27 cellular contexts compared by ENCODE assay signal in the genomic region with DNA sequence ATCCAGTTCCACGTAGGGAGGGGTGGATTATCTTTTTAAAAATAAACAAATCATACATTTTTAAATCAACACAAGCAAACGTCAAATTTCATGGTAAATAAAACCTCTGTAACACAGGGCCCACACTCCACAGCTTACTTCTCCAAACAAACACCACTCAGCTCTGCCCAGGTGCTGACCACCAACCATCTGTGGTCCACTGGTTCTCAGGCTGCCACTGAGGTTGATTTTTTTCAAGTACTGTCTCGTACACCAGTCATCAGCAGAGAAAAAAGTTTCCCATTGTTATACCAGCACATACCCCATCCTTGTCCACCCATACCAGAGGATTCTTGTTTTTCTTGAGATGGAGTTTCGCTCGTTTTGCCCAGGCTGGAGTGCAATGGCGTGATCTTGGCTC.
"Had no signal": no experiment of that assay in that cellular context is flagged by ENCODE, and none has a peak within 500 bp of the region (broad histone marks: within the 10 kb centered on the region; RNA-seq: fewer than 3 reads in every experiment).

No MANE protein-coding gene starts in this region.

- H3K36me3 ChIP-seq: Peyer's patch had no signal

- H3K27ac Mint-ChIP-seq: activated CD4-positive, alpha-beta memory T cell treated with anti-CD3 and anti-CD28 coated beads, Interleukin-2, amount 10 ng/mL, durations not matched to agents 7 days and 5 days; activated naive CD4-positive, alpha-beta T cell treated with anti-CD3 and anti-CD28 coated beads for 36 hours had no signal

- H3K27me3 Mint-ChIP-seq: activated CD4-positive, alpha-beta memory T cell treated with anti-CD3 and anti-CD28 coated beads, Interleukin-2, amount 10 ng/mL, durations not matched to agents 7 days and 5 days; activated CD4-positive, alpha-beta T cell treated with anti-CD3 and anti-CD28 coated beads, Interleukin-2, amount 10 ng/mL, durations not matched to agents 7 days and 5 days; activated naive CD8-positive, alpha-beta T cell; activated T-helper 17 cell treated with anti-CD3 and anti-CD28 coated beads, Interleukin-2, amount 50 U/mL, for 72 hours; brain; central memory CD8-positive, alpha-beta T cell had no signal

- ATAC-seq: activated T-cell treated with anti-CD3 and anti-CD28 coated beads, Interleukin-2, amount 50 U/mL, for 4 hours; activated T-helper 17 cell treated with anti-CD3 and anti-CD28 coated beads, Interleukin-2, amount 50 U/mL, for 72 hours; SK-N-SH treated with all-trans-retinoic acid at 6 μM for 48 hours; WTC11 had no signal

- H3K4me3 Mint-ChIP-seq: activated CD4-positive, alpha-beta memory T cell treated with anti-CD3 and anti-CD28 coated beads, Interleukin-2, amount 10 ng/mL, durations not matched to agents 7 days and 5 days; activated CD4-positive, alpha-beta T cell treated with anti-CD3 and anti-CD28 coated beads, Interleukin-2, amount 10 ng/mL, durations not matched to agents 7 days and 5 days; activated naive CD4-positive, alpha-beta T cell treated with anti-CD3 and anti-CD28 coated beads for 36 hours; activated naive CD8-positive, alpha-beta T cell; activated T-cell treated with anti-CD3 and anti-CD28 coated beads, Interleukin-2, amount 50 U/mL, for 4 hours; activated T-helper 17 cell treated with anti-CD3 and anti-CD28 coated beads, Interleukin-2, amount 50 U/mL, for 72 hours; brain; central memory CD8-positive, alpha-beta T cell; WTC11 had no signal

- DNase-seq: activated CD4-positive, alpha-beta memory T cell treated with anti-CD3 and anti-CD28 coated beads, Interleukin-2, amount 10 ng/mL, durations not matched to agents 7 days and 5 days; activated CD4-positive, alpha-beta T cell treated with anti-CD3 and anti-CD28 coated beads for 1 hour; activated CD4-positive, alpha-beta T cell treated with anti-CD3 and anti-CD28 coated beads, Interleukin-2, amount 10 ng/mL, durations not matched to agents 7 days and 5 days; activated CD8-positive, alpha-beta memory T cell treated with anti-CD3 and anti-CD28 coated beads, Interleukin-2, amount 50 U/mL, for 48 hours; activated gamma-delta T cell; activated naive CD4-positive, alpha-beta T cell treated with anti-CD3 and anti-CD28 coated beads for 36 hours; activated T-cell treated with anti-CD3 and anti-CD28 coated beads, Interleukin-2, amount 50 U/mL, for 4 hours; amygdala; Karpas-422; MM.1S; NCI-H1105; NCI-H1436; NCI-H1694 treated with DMSO at 0.1 percent for 48 hours; NCI-H2029 treated with DMSO at 0.1 percent for 48 hours; NCI-H345; NCI-H510A; Peyer's patch; SHP77; SW 1271; T-helper 9 cell had no signal

- H3K9me3 Mint-ChIP-seq: activated CD4-positive, alpha-beta memory T cell treated with anti-CD3 and anti-CD28 coated beads, Interleukin-2, amount 10 ng/mL, durations not matched to agents 7 days and 5 days; activated CD4-positive, alpha-beta T cell treated with anti-CD3 and anti-CD28 coated beads, Interleukin-2, amount 10 ng/mL, durations not matched to agents 7 days and 5 days; activated naive CD4-positive, alpha-beta T cell treated with anti-CD3 and anti-CD28 coated beads for 36 hours; activated T-cell treated with anti-CD3 and anti-CD28 coated beads, Interleukin-2, amount 50 U/mL, for 4 hours; activated T-helper 17 cell treated with anti-CD3 and anti-CD28 coated beads, Interleukin-2, amount 50 U/mL, for 72 hours; brain; central memory CD8-positive, alpha-beta T cell; WTC11 had no signal

- H3K27ac ChIP-seq: Peyer's patch, SJSA1 had no signal

- H3K27me3 ChIP-seq: Peyer's patch, SJSA1 had no signal

- H3K9me3 ChIP-seq: Peyer's patch, SJSA1 had no signal

- H3K4me3 ChIP-seq: Peyer's patch, SJSA1 had no signal
